In genomic region chr1:76023669-76024407, GRCh38 we compare ENCODE assay signal across 14 cellular contexts. TPM values are rescaled to one million over a fixed set of nuclear protein-coding genes. Genes with fewer than 3 reads are reported as not detected.
DNase-seq lines count a peak whose midpoint lies in the region; ATAC-seq and TF ChIP-seq lines count a peak whose summit lies in the region.
"Had no signal": no experiment of that assay in that cellular context is flagged by ENCODE, and none has a peak within 500 bp of the region (broad histone marks: within the 10 kb centered on the region; RNA-seq: fewer than 3 reads in every experiment).

No MANE protein-coding gene starts in this region.

- peaks cover 0 to 4% of the 10 kb centered on the region in 2 donors for H3K9me3 Mint-ChIP-seq in activated T-cell treated with anti-CD3 and anti-CD28 coated beads, Interleukin-2, amount 50 U/mL, for 72 hours
- no peaks in the 10 kb centered on the region for H3K9me3 Mint-ChIP-seq in effector memory CD8-positive, alpha-beta T cell

- TF ChIP-seq CTCF in brain microvascular endothelial cell (IDR thresholded peaks at IDR 0.05; ENCODE audit: low read depth, low read length, missing control alignments) = no peak

- H3K4me1 Mint-ChIP-seq in activated T-cell treated with anti-CD3 and anti-CD28 coated beads, Interleukin-2, amount 50 U/mL, for 72 hours (ENCODE audit: low read depth) = peaks cover 24% of the 10 kb centered on the region
- no peaks in the 10 kb centered on the region for H3K4me1 Mint-ChIP-seq in effector memory CD8-positive, alpha-beta T cell (ENCODE audit: low read depth in 2 of 2)
- H3K4me1 Mint-ChIP-seq: stimulated activated memory B cell treated with anti-CD40 and anti-IgM and Interleukin-4, amounts not matched to agents 10 μg/mL and 1 μg/mL and 100 μg/mL, for 72 hours had no signal

- H3K27me3 Mint-ChIP-seq in activated T-cell treated with anti-CD3 and anti-CD28 coated beads, Interleukin-2, amount 50 U/mL, for 72 hours (ENCODE audit: low read depth) = peaks cover 8% of the 10 kb centered on the region
- peaks cover 0 to 20% of the 10 kb centered on the region in 2 donors for H3K27me3 Mint-ChIP-seq in effector memory CD8-positive, alpha-beta T cell

- peak overlapping the region; percentile 17 to 51 for H3K4me3 Mint-ChIP-seq in activated T-cell treated with anti-CD3 and anti-CD28 coated beads, Interleukin-2, amount 50 U/mL, for 72 hours
- H3K4me3 Mint-ChIP-seq in effector memory CD8-positive, alpha-beta T cell = no peak overlapping the region
- H3K4me3 Mint-ChIP-seq: stimulated activated memory B cell treated with anti-CD40 and anti-IgM and Interleukin-4, amounts not matched to agents 10 μg/mL and 1 μg/mL and 100 μg/mL, for 72 hours had no signal

- no peak overlapping the region for H3K27ac ChIP-seq in brain microvascular endothelial cell
- H3K27ac ChIP-seq: psoas muscle had no signal

- peak; percentile 89 to 92 for ATAC-seq in activated T-cell treated with anti-CD3 and anti-CD28 coated beads, Interleukin-2, amount 50 U/mL, for 72 hours (replicated peaks in 1 of 2)
- ATAC-seq in effector memory CD8-positive, alpha-beta T cell (replicated peaks) = no peak
- no peak for ATAC-seq in GM19351 (IDR thresholded peaks at IDR 0.05; ENCODE audit: unreplicated experiment)
- ATAC-seq: psoas muscle; stimulated activated memory B cell treated with anti-CD40 and anti-IgM and Interleukin-4, amounts not matched to agents 10 μg/mL and 1 μg/mL and 100 μg/mL, for 72 hours had no signal

- peak; percentile 12 to 26 for DNase-seq in activated T-cell treated with anti-CD3 and anti-CD28 coated beads, Interleukin-2, amount 50 U/mL, for 72 hours
- no peak for DNase-seq in activated T-cell treated with anti-CD3 and anti-CD28 coated beads, Interleukin-2, amount 50 U/mL, for 48 hours
- DNase-seq in RPMI7951 (ENCODE audit: low read depth) = peak; percentile 38
- DNase-seq in brain microvascular endothelial cell = peak; percentile 9
- peak; percentile 57 for DNase-seq in renal cortical epithelial cell (ENCODE audit: low read depth)
- no peak for DNase-seq in NCI-H1092 treated with DMSO at 0.1 percent for 48 hours (lab: John Stamatoyannopoulos, UW)
- DNase-seq in effector memory CD8-positive, alpha-beta T cell = no peak
- DNase-seq: activated gamma-delta T cell treated with Interleukin-2 at 50 U/mL for 16 hours, KG1, NCI-H187, NCI-H774, psoas muscle had no signal

- peak overlapping the region; percentile 76 for H3K27ac Mint-ChIP-seq in activated T-cell treated with anti-CD3 and anti-CD28 coated beads, Interleukin-2, amount 50 U/mL, for 72 hours
- no peak overlapping the region for H3K27ac Mint-ChIP-seq in effector memory CD8-positive, alpha-beta T cell
- H3K27ac Mint-ChIP-seq: stimulated activated memory B cell treated with anti-CD40 and anti-IgM and Interleukin-4, amounts not matched to agents 10 μg/mL and 1 μg/mL and 100 μg/mL, for 72 hours had no signal

- no peaks in the 10 kb centered on the region for H3K27me3 ChIP-seq in brain microvascular endothelial cell (replicated peaks)

- H3K36me3 Mint-ChIP-seq in activated T-cell treated with anti-CD3 and anti-CD28 coated beads, Interleukin-2, amount 50 U/mL, for 72 hours (ENCODE audit: insufficient read depth in 2 of 2) = no peaks in the 10 kb centered on the region
- H3K36me3 Mint-ChIP-seq in effector memory CD8-positive, alpha-beta T cell (ENCODE audit: insufficient read depth) = no peaks in the 10 kb centered on the region
- H3K36me3 Mint-ChIP-seq: stimulated activated memory B cell treated with anti-CD40 and anti-IgM and Interleukin-4, amounts not matched to agents 10 μg/mL and 1 μg/mL and 100 μg/mL, for 72 hours had no signal

- H3K4me3 ChIP-seq in brain microvascular endothelial cell (ENCODE audit: low read depth, low read length) = no peak overlapping the region
- H3K4me3 ChIP-seq: psoas muscle had no signal

- no peaks in the 10 kb centered on the region for H3K36me3 ChIP-seq in brain microvascular endothelial cell (replicated peaks)

- in situ Hi-C loops in brain microvascular endothelial cell (cut with HindIII; ENCODE audit: low pct_ligation_motif_present, low sequenced_read_pairs) = no loop called here

RNA-seq across cellular contexts. Expression of gene ST6GALNAC3, which starts 50.7 kb away (rescaled TPM):
- 1 to 10 TPM in 1 of 2 donors, under 1 TPM in 1; 0.35 to 2.5 TPM for total RNA-seq in activated T-cell treated with anti-CD3 and anti-CD28 coated beads, Interleukin-2, amount 50 U/mL, for 72 hours
- total RNA-seq in RPMI7951 (2014; rRNA removed; shearing (Covaris generic)) = 0.48 and 0.49 TPM in 2 replicates
- total RNA-seq in renal cortical epithelial cell = 0.50 and 0.69 TPM in 2 replicates

Comparison
In these comparisons a context has a peak if more than half of its experiments do, and no peak if none do; other contexts are left out.
1. DNase-seq: peak in activated T-cell treated with anti-CD3 and anti-CD28 coated beads, Interleukin-2, amount 50 U/mL, for 72 hours (2 of 2), RPMI7951 (single experiment), brain microvascular endothelial cell (single experiment) and renal cortical epithelial cell (single experiment); none in activated T-cell treated with anti-CD3 and anti-CD28 coated beads, Interleukin-2, amount 50 U/mL, for 48 hours (0 of 2), NCI-H1092 treated with DMSO at 0.1 percent for 48 hours (single experiment) and effector memory CD8-positive, alpha-beta T cell (0 of 3).
2. ATAC-seq: peak in activated T-cell treated with anti-CD3 and anti-CD28 coated beads, Interleukin-2, amount 50 U/mL, for 72 hours (2 of 2); none in effector memory CD8-positive, alpha-beta T cell (single experiment) and GM19351 (single experiment).
3. H3K4me3 Mint-ChIP-seq: peak in activated T-cell treated with anti-CD3 and anti-CD28 coated beads, Interleukin-2, amount 50 U/mL, for 72 hours (2 of 2); none in effector memory CD8-positive, alpha-beta T cell (0 of 2).